ENCODE assay signal across 33 cellular contexts in the genomic region with DNA sequence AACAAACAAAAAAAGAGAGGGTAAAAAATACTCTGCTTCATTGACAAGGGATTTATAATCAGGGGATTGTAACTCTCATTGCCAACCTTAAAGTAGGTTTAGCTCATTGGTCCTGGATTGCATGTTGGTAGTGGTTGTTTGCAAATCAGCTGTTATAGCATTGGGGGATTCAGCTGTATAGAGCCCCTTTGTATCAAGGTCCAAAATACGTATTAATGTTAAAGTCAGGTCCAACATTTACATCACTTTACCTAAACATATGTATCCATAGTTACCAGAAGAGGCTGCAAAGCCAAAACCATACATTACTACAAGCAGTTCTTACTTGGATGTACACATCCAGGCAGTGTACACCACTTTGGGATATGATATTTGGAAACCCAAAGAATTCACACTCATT. TPM values are rescaled to one million over a fixed set of nuclear protein-coding genes. Genes with fewer than 3 reads are reported as not detected.
DNase-seq lines count a peak whose midpoint lies in the region; ATAC-seq, FAIRE-seq and TF ChIP-seq lines count a peak whose summit lies in the region.
"Had no signal": no experiment of that assay in that cellular context is flagged by ENCODE, and none has a peak within 500 bp of the region (broad histone marks: within the 10 kb centered on the region; RNA-seq: fewer than 3 reads in every experiment).

No MANE protein-coding gene starts in this region.

- intact Hi-C loops in K562 (cut with micrococcal nuclease): no loop called here

- ATAC-seq in K562: no peak
- ATAC-seq: A549; CD8-positive, alpha-beta T cell had no signal

- TF ChIP-seq CTCF in HEK293 (tag by site-specific recombination; IDR thresholded peaks at IDR 0.05): no peak
- TF ChIP-seq CTCF in K562 (IDR thresholded peaks at IDR 0.05 in 2 of 3, conservative IDR thresholded peaks at IDR 0.05 in 1 of 3; ENCODE audit: insufficient read depth in 2 of 3, low read depth in 1 of 3, low read length in 3 of 3): no peak
- no peak for TF ChIP-seq CTCF in neural progenitor cell (IDR thresholded peaks at IDR 0.05)

- FAIRE-seq in K562 (lab: Jason Lieb, UNC): no peak
- FAIRE-seq: A204.1, A549, D721Med had no signal

- 0% methylated on average over 1 of the region's 1 CpG for WGBS in K562 (ENCODE audit: insufficient coverage, low coverage, missing lambda C conversion rate)

- H3K4me3 Mint-ChIP-seq in neural progenitor cell: no peak overlapping the region
- H3K4me3 Mint-ChIP-seq: B cell; CD14-positive monocyte; CD4-positive, alpha-beta memory T cell; CD4-positive, alpha-beta T cell; CD4-positive, CD25-positive, alpha-beta regulatory T cell; CD8-positive, alpha-beta memory T cell; CD8-positive, alpha-beta T cell had no signal

- no peak for TF ChIP-seq RAD21 in K562 (CRISPR knock-in tag; conservative IDR thresholded peaks at IDR 0.05 in 1 of 2, IDR thresholded peaks at IDR 0.05 in 1 of 2)

- no peaks in the 10 kb centered on the region for H3K36me3 Mint-ChIP-seq in neural progenitor cell
- H3K36me3 Mint-ChIP-seq: CD14-positive monocyte; CD4-positive, alpha-beta memory T cell; CD4-positive, CD25-positive, alpha-beta regulatory T cell; CD8-positive, alpha-beta memory T cell; CD8-positive, alpha-beta T cell had no signal

- H3K27ac ChIP-seq in HEK293 (ENCODE audit: extremely low read depth, low read depth, low read length) (no peak overlapping the region), K562 (ENCODE audit: extremely low read depth, low read depth, low read length) (no peak overlapping the region), neural progenitor cell (no peak overlapping the region)
- H3K27ac ChIP-seq: 22Rv1; A549; BLaER1; BLaER1 treated with 17β-estradiol and CSF1 and Interleukin-3, amounts not matched to agents 10 nM and 100 nM; C4-2B had no signal

- no peak overlapping the region for H3K9ac ChIP-seq in K562 (ENCODE audit: insufficient read depth in 1 of 2, low read depth in 2 of 2, low read length in 2 of 2)
- H3K9ac ChIP-seq in neural progenitor cell: no peak overlapping the region
- H3K9ac ChIP-seq: BLaER1; BLaER1 treated with 17β-estradiol and CSF1 and Interleukin-3, amounts not matched to agents 10 nM and 100 nM had no signal

- no peak for TF ChIP-seq EP300 in K562 (IDR thresholded peaks at IDR 0.05; ENCODE audit: low read length)

- peaks cover 0 to 2% of the 10 kb centered on the region in 2 experiments; a peak in 1 of 5 replicates for H3K27me3 ChIP-seq in K562 (ENCODE audit: control insufficient read depth in 2 of 2, insufficient read depth in 2 of 2, low read length in 2 of 2)
- H3K27me3 ChIP-seq in neural progenitor cell: no peaks in the 10 kb centered on the region
- H3K27me3 ChIP-seq: BE2C; BLaER1; BLaER1 treated with 17β-estradiol and CSF1 and Interleukin-3, amounts not matched to agents 10 nM and 100 nM had no signal

- no peak overlapping the region for H3K27ac Mint-ChIP-seq in neural progenitor cell
- H3K27ac Mint-ChIP-seq: B cell; CD14-positive monocyte; CD4-positive, alpha-beta memory T cell; CD4-positive, alpha-beta T cell; CD4-positive, CD25-positive, alpha-beta regulatory T cell; CD8-positive, alpha-beta memory T cell; CD8-positive, alpha-beta T cell had no signal

- H2AFZ ChIP-seq in K562 (ENCODE audit: low read depth, low read length) (no peak overlapping the region), neural progenitor cell (replicated peaks) (no peak overlapping the region)

- H3K4me2 ChIP-seq in K562 (ENCODE audit: insufficient read depth, low read length) (no peak overlapping the region), neural progenitor cell (no peak overlapping the region)
- H3K4me2 ChIP-seq: A549; BLaER1; BLaER1 treated with 17β-estradiol and CSF1 and Interleukin-3, amounts not matched to agents 10 nM and 100 nM had no signal

- H3K27me3 Mint-ChIP-seq in neural progenitor cell (ENCODE audit: insufficient read depth, low read depth): peaks cover 6% of the 10 kb centered on the region
- H3K27me3 Mint-ChIP-seq: B cell; CD4-positive, alpha-beta memory T cell; CD4-positive, alpha-beta T cell; CD8-positive, alpha-beta memory T cell had no signal

- H3K36me3 ChIP-seq in HEK293 (ENCODE audit: control insufficient read depth in 2 of 2, insufficient read depth in 1 of 2, low read length in 2 of 2) (no peaks in the 10 kb centered on the region), K562 (ENCODE audit: control insufficient read depth, insufficient read depth, low read length) (no peaks in the 10 kb centered on the region), neural progenitor cell (no peaks in the 10 kb centered on the region)
- H3K36me3 ChIP-seq: BE2C; BLaER1; BLaER1 treated with 17β-estradiol and CSF1 and Interleukin-3, amounts not matched to agents 10 nM and 100 nM had no signal

- H3K4me1 ChIP-seq in HEK293 (ENCODE audit: control insufficient read depth, insufficient read depth, low read length) (peaks cover 4% of the 10 kb centered on the region; the same call in 1 of the 2 replicates), K562 (replicated peaks in 1 of 2; ENCODE audit: control insufficient read depth in 2 of 2, insufficient read depth in 2 of 2, low read length in 2 of 2) (peaks cover 0 to 5% of the 10 kb centered on the region in 2 experiments; a peak in 2 of 5 replicates), neural progenitor cell (no peaks in the 10 kb centered on the region)
- H3K4me1 ChIP-seq: A549; BE2C; BLaER1; BLaER1 treated with 17β-estradiol and CSF1 and Interleukin-3, amounts not matched to agents 10 nM and 100 nM; Caco-2 had no signal

- H3K4me3 ChIP-seq in HEK293 (ENCODE audit: low read depth, low read length) (no peak overlapping the region), K562 (no peak overlapping the region), neural progenitor cell (no peak overlapping the region)
- H3K4me3 ChIP-seq: A549; BLaER1; BLaER1 treated with 17β-estradiol and CSF1 and Interleukin-3, amounts not matched to agents 10 nM and 100 nM had no signal

- no peaks in the 10 kb centered on the region for H3K4me1 Mint-ChIP-seq in neural progenitor cell
- H3K4me1 Mint-ChIP-seq: B cell; CD14-positive monocyte; CD4-positive, alpha-beta memory T cell; CD4-positive, CD25-positive, alpha-beta regulatory T cell; CD8-positive, alpha-beta memory T cell had no signal

- no peaks in the 10 kb centered on the region for H4K20me1 ChIP-seq in K562 (replicated peaks; ENCODE audit: control insufficient read depth, insufficient read depth, low read length)
- no peaks in the 10 kb centered on the region for H4K20me1 ChIP-seq in neural progenitor cell (ENCODE audit: low read depth)
- H4K20me1 ChIP-seq: BLaER1; BLaER1 treated with 17β-estradiol and CSF1 and Interleukin-3, amounts not matched to agents 10 nM and 100 nM had no signal

- POLR2A ChIA-PET in HEK293 (lab: Yijun Ruan, JAX) (no interaction called here), K562 (lab: Yijun Ruan, JAX) (interaction anchor here (1.4 kb wide), 1 partner anchor 29 kb away, joined by 8 read pairs; the partner anchor contains the start of gene RPS27)

- no peak for TF ChIP-seq POLR2A in K562 (conservative IDR thresholded peaks at IDR 0.05)

- BruUV-seq in K562 (replicated peaks; lab: Mats Ljungman, UMichigan): no TSS peak

- H3K79me2 ChIP-seq in K562 (ENCODE audit: control insufficient read depth, insufficient read depth, low read length): no peaks in the 10 kb centered on the region
- no peaks in the 10 kb centered on the region for H3K79me2 ChIP-seq in neural progenitor cell (ENCODE audit: low read depth)

- in situ Hi-C loops in K562 (cut with MboI): no loop called here

- no peaks in the 10 kb centered on the region for H3K9me3 Mint-ChIP-seq in neural progenitor cell
- H3K9me3 Mint-ChIP-seq: CD4-positive, alpha-beta memory T cell; CD4-positive, alpha-beta T cell; CD8-positive, alpha-beta memory T cell; CD8-positive, alpha-beta T cell had no signal

- no peaks in the 10 kb centered on the region for H3K9me1 ChIP-seq in K562 (ENCODE audit: control insufficient read depth, insufficient read depth, low read length)

- no peaks in the 10 kb centered on the region for H3F3A ChIP-seq in neural progenitor cell (ENCODE audit: low read depth)

- no peaks in the 10 kb centered on the region for H3K9me3 ChIP-seq in HEK293 (ENCODE audit: control insufficient read depth, insufficient read depth, low read depth, low read length)
- no peaks in the 10 kb centered on the region for H3K9me3 ChIP-seq in K562 (replicated peaks; ENCODE audit: control insufficient read depth, insufficient read depth, low read depth, low read length)
- H3K9me3 ChIP-seq in neural progenitor cell (ENCODE audit: low read depth): no peaks in the 10 kb centered on the region
- H3K9me3 ChIP-seq: A549; BE2C; BLaER1; BLaER1 treated with 17β-estradiol and CSF1 and Interleukin-3, amounts not matched to agents 10 nM and 100 nM; Caco-2 had no signal

- CTCF ChIA-PET in HEK293 (lab: Yijun Ruan, JAX): no interaction called here
- CTCF ChIA-PET in K562 (lab: Yijun Ruan, JAX; ENCODE audit: low intra/inter-chr PET ratio): no interaction called here

- no peak for DNase-seq in K562 (ENCODE audit: extremely low read depth in 1 of 4, low spot score in 3 of 4)
- no peak for DNase-seq in neural progenitor cell (ENCODE audit: low spot score)
- DNase-seq in NK-92 treated with Interleukin-12 subunit alpha and Interleukin-12 subunit beta, amount 100 ng/mL, for 24 hours (lab: John Stamatoyannopoulos, UW): no peak
- DNase-seq: 8988T; ACHN; AML-193; BE2C; C1 segment of cervical spinal cord; Caco-2; Calu3; CD4-positive, alpha-beta memory T cell; CD4-positive, alpha-beta T cell; CD4-positive, CD25-positive, alpha-beta regulatory T cell; CD8-positive, alpha-beta memory T cell; CD8-positive, alpha-beta T cell; COR-L47; DMS 273 treated with DMSO at 0.1 percent for 48 hours; DMS153; DMS53; DMS79; DMS79 treated with DMSO at 0.1 percent for 48 hours; DND-41; EL had no signal

RNA-seq across cellular contexts. Expression of gene RPS27, which starts 29.4 kb away (rescaled TPM):
- 416 and 654 TPM in 2 replicates for total RNA-seq in K562 (2011; cell fraction: chromatin; rRNA removed; ENCODE audit: low replicate concordance)
- total RNA-seq in K562 (2011; cell fraction: nucleolus; rRNA removed): 1,097 and 1,212 TPM in 2 replicates
- 1,445 and 2,827 TPM in 2 replicates for total RNA-seq in K562 (2011; cell fraction: nucleoplasm; rRNA removed)
- 2,623 and 3,670 TPM in 2 replicates for total RNA-seq in K562 (2014; rRNA removed)
- 9,218 and 10,330 TPM in 2 replicates for total RNA-seq in K562 (2014; rRNA removed; fragmentation: Illumina TruSeq; extraction: Trizol)
- total RNA-seq in K562 (2015; rRNA removed; fragmentation: Illumina TruSeq; extraction: Trizol): 6,260 and 6,706 TPM in 2 replicates
- total RNA-seq in K562 (2021): 2,091 and 2,307 TPM in 2 replicates
- 9,377 and 10,263 TPM in 2 replicates for polyA plus RNA-seq in K562 (2011; rRNA removed)
- polyA plus RNA-seq in K562 (2011; cell fraction: cytosol; rRNA removed): 4,075 and 4,977 TPM in 2 replicates
- 2,986 and 4,801 TPM in 2 replicates for polyA plus RNA-seq in K562 (2011; cell fraction: nucleus; rRNA removed)
- 8,193 and 8,500 TPM in 2 replicates for polyA plus RNA-seq in K562 (2012)
- 9,201 and 9,484 TPM in 2 replicates for polyA plus RNA-seq in K562 (2014; fragmentation: Illumina TruSeq; extraction: Trizol)
- polyA plus RNA-seq in K562 (2014; fragmentation: Nextera tagmentation; extraction: Ambion mirVana): 1,000 to 10,000 TPM; 6,302 to 8,843 TPM
- polyA plus RNA-seq in K562 (2014; rRNA removed): 6,001 and 6,844 TPM in 2 replicates
- polyA minus RNA-seq in K562 (2011; rRNA and poly(A)+ RNA removed): 764 and 943 TPM in 2 replicates
- polyA minus RNA-seq in K562 (2011; cell fraction: cytosol; rRNA and poly(A)+ RNA removed): 469 and 481 TPM in 2 replicates
- polyA minus RNA-seq in K562 (2011; cell fraction: nucleus; rRNA and poly(A)+ RNA removed): 274 and 543 TPM in 2 replicates
- total RNA-seq in neural progenitor cell (ENCODE audit: low replicate concordance): 3,368 and 3,415 TPM in 2 replicates

RNA-seq across cellular contexts. Expression of gene RAB13, which starts 33.8 kb away (rescaled TPM):
- 18.1 and 19.7 TPM in 2 replicates for total RNA-seq in K562 (2011; cell fraction: chromatin; rRNA removed; ENCODE audit: low replicate concordance)
- total RNA-seq in K562 (2011; cell fraction: nucleolus; rRNA removed): 11.4 and 14.2 TPM in 2 replicates
- total RNA-seq in K562 (2011; cell fraction: nucleoplasm; rRNA removed): 15.5 and 25.3 TPM in 2 replicates
- total RNA-seq in K562 (2014; rRNA removed) (29.0 and 32.3 TPM in 2 replicates), K562 (2014; rRNA removed; fragmentation: Illumina TruSeq; extraction: Trizol) (33.5 and 37.2 TPM in 2 replicates), K562 (2015; rRNA removed; fragmentation: Illumina TruSeq; extraction: Trizol) (37.2 and 39.8 TPM in 2 replicates), K562 (2021) (53.4 and 66.2 TPM in 2 replicates), neural progenitor cell (ENCODE audit: low replicate concordance) (14.3 and 15.1 TPM in 2 replicates)
- polyA plus RNA-seq in K562 (2011; rRNA removed) (42.2 and 62.0 TPM in 2 replicates), K562 (2014; fragmentation: Illumina TruSeq; extraction: Trizol) (91.4 and 100 TPM in 2 replicates), K562 (2014; fragmentation: Nextera tagmentation; extraction: Ambion mirVana) (10 to 100 TPM; 22.3 to 28.6 TPM), K562 (2014; rRNA removed) (68.4 and 80.2 TPM in 2 replicates)
- 34.9 and 37.6 TPM in 2 replicates for polyA plus RNA-seq in K562 (2011; cell fraction: cytosol; rRNA removed)
- polyA plus RNA-seq in K562 (2011; cell fraction: nucleus; rRNA removed): 16.6 and 18.3 TPM in 2 replicates
- polyA plus RNA-seq in K562 (2012): 146 and 152 TPM in 2 replicates
- polyA minus RNA-seq in K562 (2011; rRNA and poly(A)+ RNA removed): 47.3 and 54.9 TPM in 2 replicates
- 20.3 and 21.0 TPM in 2 replicates for polyA minus RNA-seq in K562 (2011; cell fraction: cytosol; rRNA and poly(A)+ RNA removed)
- polyA minus RNA-seq in K562 (2011; cell fraction: nucleus; rRNA and poly(A)+ RNA removed): 7.7 and 10.7 TPM in 2 replicates
- polyA plus RNA-seq: CD4-positive, alpha-beta memory T cell; CD4-positive, CD25-positive, alpha-beta regulatory T cell; CD8-positive, alpha-beta memory T cell had no signal

RNA-seq across cellular contexts. Expression of gene JTB, which starts 42.5 kb away (rescaled TPM):
- 85.7 and 116 TPM in 2 replicates for total RNA-seq in K562 (2011; cell fraction: chromatin; rRNA removed; ENCODE audit: low replicate concordance)
- total RNA-seq in K562 (2011; cell fraction: nucleolus; rRNA removed): 157 and 164 TPM in 2 replicates
- 138 and 163 TPM in 2 replicates for total RNA-seq in K562 (2011; cell fraction: nucleoplasm; rRNA removed)
- total RNA-seq in K562 (2014; rRNA removed) (284 and 308 TPM in 2 replicates), K562 (2014; rRNA removed; fragmentation: Illumina TruSeq; extraction: Trizol) (151 and 152 TPM in 2 replicates), K562 (2015; rRNA removed; fragmentation: Illumina TruSeq; extraction: Trizol) (125 and 131 TPM in 2 replicates), K562 (2021) (210 and 231 TPM in 2 replicates), neural progenitor cell (ENCODE audit: low replicate concordance) (47.7 and 94.7 TPM in 2 replicates)
- polyA plus RNA-seq in K562 (2011; rRNA removed) (214 and 229 TPM in 2 replicates), K562 (2014; fragmentation: Illumina TruSeq; extraction: Trizol) (108 and 134 TPM in 2 replicates), K562 (2014; fragmentation: Nextera tagmentation; extraction: Ambion mirVana) (10 to 100 TPM; 24.7 to 36.7 TPM), K562 (2014; rRNA removed) (263 and 286 TPM in 2 replicates)
- 262 and 324 TPM in 2 replicates for polyA plus RNA-seq in K562 (2011; cell fraction: cytosol; rRNA removed)
- 188 and 255 TPM in 2 replicates for polyA plus RNA-seq in K562 (2011; cell fraction: nucleus; rRNA removed)
- polyA plus RNA-seq in K562 (2012): 144 and 178 TPM in 2 replicates
- polyA minus RNA-seq in K562 (2011; rRNA and poly(A)+ RNA removed): 63.0 and 69.5 TPM in 2 replicates
- polyA minus RNA-seq in K562 (2011; cell fraction: cytosol; rRNA and poly(A)+ RNA removed): 53.1 and 69.1 TPM in 2 replicates
- 32.9 and 38.3 TPM in 2 replicates for polyA minus RNA-seq in K562 (2011; cell fraction: nucleus; rRNA and poly(A)+ RNA removed)

RNA-seq across cellular contexts. Expression of gene CREB3L4, which starts 52.2 kb away (rescaled TPM):
- 34.5 and 62.3 TPM in 2 replicates for total RNA-seq in K562 (2011; cell fraction: chromatin; rRNA removed; ENCODE audit: low replicate concordance)
- 45.7 and 50.8 TPM in 2 replicates for total RNA-seq in K562 (2011; cell fraction: nucleolus; rRNA removed)
- 31.9 and 42.5 TPM in 2 replicates for total RNA-seq in K562 (2011; cell fraction: nucleoplasm; rRNA removed)
- total RNA-seq in K562 (2014; rRNA removed): 13.5 and 13.9 TPM in 2 replicates
- 10.7 and 11.3 TPM in 2 replicates for total RNA-seq in K562 (2014; rRNA removed; fragmentation: Illumina TruSeq; extraction: Trizol)
- 9.6 and 9.9 TPM in 2 replicates for total RNA-seq in K562 (2015; rRNA removed; fragmentation: Illumina TruSeq; extraction: Trizol)
- 11.1 and 12.7 TPM in 2 replicates for total RNA-seq in K562 (2021)
- 18.6 and 23.7 TPM in 2 replicates for polyA plus RNA-seq in K562 (2011; rRNA removed)
- polyA plus RNA-seq in K562 (2011; cell fraction: cytosol; rRNA removed): 22.6 and 23.0 TPM in 2 replicates
- polyA plus RNA-seq in K562 (2011; cell fraction: nucleus; rRNA removed): 62.9 and 71.1 TPM in 2 replicates
- 10.1 and 29.4 TPM in 2 replicates for polyA plus RNA-seq in K562 (2012)
- 13.9 and 14.3 TPM in 2 replicates for polyA plus RNA-seq in K562 (2014; fragmentation: Illumina TruSeq; extraction: Trizol)
- polyA plus RNA-seq in K562 (2014; fragmentation: Nextera tagmentation; extraction: Ambion mirVana): 10 to 100 TPM; 13.3 to 17.2 TPM
- 16.6 and 17.7 TPM in 2 replicates for polyA plus RNA-seq in K562 (2014; rRNA removed)
- polyA minus RNA-seq in K562 (2011; rRNA and poly(A)+ RNA removed): 15.3 and 15.8 TPM in 2 replicates
- polyA minus RNA-seq in K562 (2011; cell fraction: cytosol; rRNA and poly(A)+ RNA removed): 8.3 and 8.4 TPM in 2 replicates
- 13.9 and 19.8 TPM in 2 replicates for polyA minus RNA-seq in K562 (2011; cell fraction: nucleus; rRNA and poly(A)+ RNA removed)
- total RNA-seq in neural progenitor cell (ENCODE audit: low replicate concordance): 33.8 and 39.7 TPM in 2 replicates

RNA-seq across cellular contexts. Expression of gene SLC39A1, which starts 56.6 kb away (rescaled TPM):
- total RNA-seq in K562 (2011; cell fraction: chromatin; rRNA removed; ENCODE audit: low replicate concordance): 31.6 and 67.2 TPM in 2 replicates
- total RNA-seq in K562 (2011; cell fraction: nucleolus; rRNA removed): 106 and 118 TPM in 2 replicates
- 87.4 and 103 TPM in 2 replicates for total RNA-seq in K562 (2011; cell fraction: nucleoplasm; rRNA removed)
- 81.1 and 88.3 TPM in 2 replicates for total RNA-seq in K562 (2014; rRNA removed)
- 43.0 and 45.3 TPM in 2 replicates for total RNA-seq in K562 (2014; rRNA removed; fragmentation: Illumina TruSeq; extraction: Trizol)
- 62.5 and 62.7 TPM in 2 replicates for total RNA-seq in K562 (2015; rRNA removed; fragmentation: Illumina TruSeq; extraction: Trizol)
- 70.2 and 70.6 TPM in 2 replicates for total RNA-seq in K562 (2021)
- polyA plus RNA-seq in K562 (2011; rRNA removed): 52.9 and 61.3 TPM in 2 replicates
- 98.7 and 108 TPM in 2 replicates for polyA plus RNA-seq in K562 (2011; cell fraction: cytosol; rRNA removed)
- polyA plus RNA-seq in K562 (2011; cell fraction: nucleus; rRNA removed): 34.7 and 36.6 TPM in 2 replicates
- polyA plus RNA-seq in K562 (2012): 65.9 and 66.7 TPM in 2 replicates
- 72.8 and 84.3 TPM in 2 replicates for polyA plus RNA-seq in K562 (2014; fragmentation: Illumina TruSeq; extraction: Trizol)
- polyA plus RNA-seq in K562 (2014; fragmentation: Nextera tagmentation; extraction: Ambion mirVana): 10 to 100 TPM in 1 of 2 experiments, 1 to 10 TPM in 1; 9.9 to 12.9 TPM
- polyA plus RNA-seq in K562 (2014; rRNA removed): 69.5 and 76.1 TPM in 2 replicates
- polyA minus RNA-seq in K562 (2011; rRNA and poly(A)+ RNA removed): 43.9 and 46.0 TPM in 2 replicates
- 37.1 and 42.1 TPM in 2 replicates for polyA minus RNA-seq in K562 (2011; cell fraction: cytosol; rRNA and poly(A)+ RNA removed)
- polyA minus RNA-seq in K562 (2011; cell fraction: nucleus; rRNA and poly(A)+ RNA removed): 15.1 and 25.0 TPM in 2 replicates
- 73.2 and 131 TPM in 2 replicates for total RNA-seq in neural progenitor cell (ENCODE audit: low replicate concordance)

Comparison
In these comparisons a context has a peak if more than half of its experiments do, and no peak if none do; other contexts are left out.
1. Of the 44 proteins assayed by ChIP-seq in both K562 and HEK293: peak only in K562: none; only in HEK293: ZNF133; in both: none; in neither: 43.